In the genomic region with DNA sequence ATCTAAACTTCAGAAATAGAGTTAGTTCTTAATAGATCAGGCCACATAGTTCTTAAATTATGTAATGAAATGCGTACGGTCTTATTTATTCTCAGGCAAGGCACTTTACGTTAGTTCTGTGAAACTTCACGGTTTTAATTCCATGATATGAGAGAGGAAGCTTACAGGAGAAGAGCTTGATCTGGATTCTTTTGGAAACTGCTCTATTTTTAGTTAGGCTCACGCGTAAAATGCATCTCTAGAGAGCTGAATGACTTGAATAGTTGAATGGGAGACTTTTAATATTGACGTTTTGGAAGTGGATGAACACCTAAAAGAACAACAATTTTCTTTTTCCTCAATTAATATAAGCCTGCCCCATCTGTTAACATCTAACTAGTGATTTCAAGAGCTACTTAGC, we compare ENCODE assay signal across 17 cellular contexts.
"Had no signal": no experiment of that assay in that cellular context is flagged by ENCODE, and none has a peak within 500 bp of the region (broad histone marks: within the 10 kb centered on the region; RNA-seq: fewer than 3 reads in every experiment).

No MANE protein-coding gene starts in this region.

- H3K27ac ChIP-seq: dorsolateral prefrontal cortex, neutrophil, suprapubic skin had no signal

- H3K27me3 ChIP-seq: neutrophil, suprapubic skin, transverse colon had no signal

- H3K9me3 Mint-ChIP-seq: stimulated activated effector memory CD8-positive, alpha-beta T cell treated with anti-CD3 and anti-CD28 coated beads, Interleukin-12 subunit alpha, Interleukin-12 subunit beta, amount 100 ng/mL, for 72 hours had no signal

- H3K27ac Mint-ChIP-seq: immature natural killer cell; naive thymus-derived CD8-positive, alpha-beta T cell; stimulated activated effector memory CD8-positive, alpha-beta T cell treated with anti-CD3 and anti-CD28 coated beads, Interleukin-12 subunit alpha, Interleukin-12 subunit beta, amount 100 ng/mL, for 72 hours had no signal

- H3K4me3 Mint-ChIP-seq: immature natural killer cell; naive thymus-derived CD8-positive, alpha-beta T cell; stimulated activated effector memory CD8-positive, alpha-beta T cell treated with anti-CD3 and anti-CD28 coated beads, Interleukin-12 subunit alpha, Interleukin-12 subunit beta, amount 100 ng/mL, for 72 hours had no signal

- H3K4me3 ChIP-seq: dorsolateral prefrontal cortex, suprapubic skin, transverse colon had no signal

- H3K4me1 ChIP-seq: suprapubic skin, transverse colon had no signal

- DNase-seq: central memory CD4-positive, alpha-beta T cell; cortex of kidney; dorsolateral prefrontal cortex; effector CD8-positive, alpha-beta T cell; foreskin melanocyte; immature natural killer cell; kidney; left cardiac atrium; mesendoderm; naive thymus-derived CD8-positive, alpha-beta T cell; stimulated activated CD4-positive, alpha-beta T cell treated with anti-CD3 and anti-CD28 coated beads, Interleukin-4, amount 100 ng/mL, for 1 hour; stimulated activated CD8-positive, alpha-beta memory T cell treated with anti-CD3 and anti-CD28 coated beads, Interleukin-4, amount 100 ng/mL, for 48 hours; stimulated activated naive CD8-positive, alpha-beta T cell treated with anti-CD3 and anti-CD28 coated beads, Interleukin-15, Interleukin-2, amounts not matched to agents 100 U/mL and 50 U/mL, for 24 hours; transverse colon had no signal

- H3K36me3 ChIP-seq: neutrophil, suprapubic skin, transverse colon had no signal

- H3K27me3 Mint-ChIP-seq: naive thymus-derived CD8-positive, alpha-beta T cell had no signal

- H3K9me3 ChIP-seq: neutrophil, suprapubic skin, transverse colon had no signal

- H3K36me3 Mint-ChIP-seq: immature natural killer cell; naive thymus-derived CD8-positive, alpha-beta T cell; stimulated activated effector memory CD8-positive, alpha-beta T cell treated with anti-CD3 and anti-CD28 coated beads, Interleukin-12 subunit alpha, Interleukin-12 subunit beta, amount 100 ng/mL, for 72 hours had no signal

- ATAC-seq: naive thymus-derived CD8-positive, alpha-beta T cell; stimulated activated effector memory CD8-positive, alpha-beta T cell treated with anti-CD3 and anti-CD28 coated beads, Interleukin-12 subunit alpha, Interleukin-12 subunit beta, amount 100 ng/mL, for 72 hours; stimulated activated naive CD8-positive, alpha-beta T cell treated with anti-CD3 and anti-CD28 coated beads, Interleukin-15, Interleukin-2, amounts not matched to agents 100 U/mL and 50 U/mL, for 24 hours had no signal

- H3K4me1 Mint-ChIP-seq: immature natural killer cell; naive thymus-derived CD8-positive, alpha-beta T cell; stimulated activated effector memory CD8-positive, alpha-beta T cell treated with anti-CD3 and anti-CD28 coated beads, Interleukin-12 subunit alpha, Interleukin-12 subunit beta, amount 100 ng/mL, for 72 hours had no signal
